Comparison of ENCODE assay signal across 9 cellular contexts in genomic region chr10:91552706-91553105, GRCh38.
DNase-seq lines count a peak whose midpoint lies in the region; ATAC-seq lines count a peak whose summit lies in the region.
"Had no signal": no experiment of that assay in that cellular context is flagged by ENCODE, and none has a peak within 500 bp of the region (broad histone marks: within the 10 kb centered on the region; RNA-seq: fewer than 3 reads in every experiment).

No MANE protein-coding gene starts in this region.

- H3K27ac ChIP-seq in Karpas-422 (ENCODE audit: low read length): no peak overlapping the region

- no peaks in the 10 kb centered on the region for H3K4me1 ChIP-seq in Karpas-422 (ENCODE audit: low read length)

- no peak overlapping the region for H3K4me2 ChIP-seq in Karpas-422 (ENCODE audit: low read depth, low read length, poor library complexity, severe bottlenecking)

- no peaks in the 10 kb centered on the region for H3K79me2 ChIP-seq in Karpas-422 (ENCODE audit: low read length)

- H4K20me1 ChIP-seq in Karpas-422 (ENCODE audit: insufficient read depth, low read depth, low read length): no peaks in the 10 kb centered on the region

- no peak overlapping the region for H3K9ac ChIP-seq in Karpas-422 (ENCODE audit: low read length)

- no peak for ATAC-seq in GM21723 (IDR thresholded peaks at IDR 0.05; ENCODE audit: unreplicated experiment)
- ATAC-seq in HG03108 (IDR thresholded peaks at IDR 0.05; ENCODE audit: unreplicated experiment): no peak
- ATAC-seq in HG02623 (IDR thresholded peaks at IDR 0.05; ENCODE audit: unreplicated experiment): no peak

- no peak overlapping the region for H2AFZ ChIP-seq in Karpas-422 (ENCODE audit: low read length)

- H3K4me3 ChIP-seq in Karpas-422 (ENCODE audit: low read length): no peak overlapping the region

- H3K27me3 ChIP-seq in Karpas-422 (ENCODE audit: low read length): no peaks in the 10 kb centered on the region

- no peaks in the 10 kb centered on the region for H3K9me2 ChIP-seq in Karpas-422 (replicated peaks; ENCODE audit: insufficient read depth, low read length)

- no peaks in the 10 kb centered on the region for H3K36me3 ChIP-seq in Karpas-422 (ENCODE audit: insufficient read depth, low read length)

- no peaks in the 10 kb centered on the region for H3K9me3 ChIP-seq in Karpas-422 (ENCODE audit: low read length)

- peak; percentile 38 for DNase-seq in AG20443 (ENCODE audit: low spot score)
- DNase-seq in M059J (ENCODE audit: low read depth): peak; percentile 37
- DNase-seq in dermis blood vessel endothelial cell: peak; percentile 51
- DNase-seq in medulla oblongata (ENCODE audit: extremely low spot score): peak; percentile 20
- DNase-seq in Karpas-422: no peak
- DNase-seq: activated T-cell treated with anti-CD3 and anti-CD28 coated beads, Interleukin-2, amount 50 U/mL, for 24 hours had no signal
